9 cellular contexts compared by ENCODE assay signal in the genomic region with DNA sequence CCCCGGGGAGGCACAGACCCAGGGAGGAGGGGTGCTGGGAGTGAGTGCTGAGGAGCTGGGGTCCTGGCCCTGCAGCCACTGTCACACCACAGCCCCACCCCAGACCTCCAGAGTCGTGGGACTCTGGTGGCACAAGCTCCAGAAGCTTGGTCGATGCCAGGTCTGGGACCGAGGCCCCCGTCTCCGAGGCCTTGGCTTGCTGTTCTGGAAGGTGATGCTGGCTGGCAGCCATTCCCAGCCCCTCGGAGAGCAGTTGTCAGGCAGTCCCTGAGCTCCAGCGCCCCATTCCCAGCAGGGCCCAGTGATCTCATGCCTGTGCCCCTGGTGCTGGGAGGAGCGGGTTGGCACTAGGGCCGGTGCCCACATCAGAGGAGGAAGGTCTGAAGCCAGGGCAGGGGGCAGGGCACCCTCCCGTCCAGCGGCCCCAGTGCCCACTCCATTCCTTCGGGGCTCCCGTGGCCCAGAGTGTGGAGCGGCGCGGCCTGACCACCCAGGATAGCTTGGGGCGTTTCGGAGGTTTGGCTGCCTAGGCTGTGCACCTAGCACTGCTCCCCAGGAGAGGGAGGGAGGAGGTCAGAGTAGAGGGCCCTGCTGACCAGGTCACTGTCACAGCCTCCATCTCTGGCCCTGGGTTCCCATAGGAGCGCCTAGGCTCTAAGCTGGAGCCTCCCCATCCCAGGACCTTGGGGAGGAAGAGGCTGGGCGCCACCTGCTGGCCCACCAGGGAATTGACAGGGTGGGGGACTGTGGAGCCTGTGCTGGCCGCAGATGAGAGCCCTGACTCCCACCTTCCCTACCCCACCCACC. TPM values are rescaled to one million over a fixed set of nuclear protein-coding genes. Genes with fewer than 3 reads are reported as not detected.
A peak's percentile ranks its signal among the peaks of the same experiment; 100 is the strongest.
DNase-seq lines count a peak whose midpoint lies in the region; ATAC-seq, FAIRE-seq and TF ChIP-seq lines count a peak whose summit lies in the region.
"Had no signal": no experiment of that assay in that cellular context is flagged by ENCODE, and none has a peak within 500 bp of the region (broad histone marks: within the 10 kb centered on the region; RNA-seq: fewer than 3 reads in every experiment).

No MANE protein-coding gene starts in this region.

- no peaks in the 10 kb centered on the region for H3K9me3 Mint-ChIP-seq in CD14-positive monocyte
- H3K9me3 Mint-ChIP-seq: activated naive CD4-positive, alpha-beta T cell treated with anti-CD3 and anti-CD28 coated beads, Interleukin-2, amount 50 U/mL, for 24 hours had no signal

- H3K36me3 ChIP-seq in Karpas-422 (ENCODE audit: insufficient read depth, low read length), result no peaks in the 10 kb centered on the region

- no peaks in the 10 kb centered on the region for H3K9me2 ChIP-seq in Karpas-422 (replicated peaks; ENCODE audit: insufficient read depth, low read length)

- H3K36me3 Mint-ChIP-seq in CD14-positive monocyte, result no peaks in the 10 kb centered on the region
- H3K36me3 Mint-ChIP-seq: activated naive CD4-positive, alpha-beta T cell treated with anti-CD3 and anti-CD28 coated beads, Interleukin-2, amount 50 U/mL, for 24 hours had no signal

- H3K9me3 ChIP-seq in Karpas-422 (ENCODE audit: low read length), result no peaks in the 10 kb centered on the region

- peak; percentile 76 for FAIRE-seq in islet of Langerhans (lab: Jason Lieb, UNC)

- no peak overlapping the region for H3K27ac Mint-ChIP-seq in CD14-positive monocyte
- H3K27ac Mint-ChIP-seq: activated naive CD4-positive, alpha-beta T cell treated with anti-CD3 and anti-CD28 coated beads, Interleukin-2, amount 50 U/mL, for 24 hours had no signal

- peaks cover 0 to 14% (median 13%) of the 10 kb centered on the region in 3 donors for H3K27me3 Mint-ChIP-seq in CD14-positive monocyte (ENCODE audit: low read depth in 3 of 3)
- H3K27me3 Mint-ChIP-seq: activated naive CD4-positive, alpha-beta T cell treated with anti-CD3 and anti-CD28 coated beads, Interleukin-2, amount 50 U/mL, for 24 hours had no signal

- no peak overlapping the region for H3K9ac ChIP-seq in Karpas-422 (ENCODE audit: low read length)

- H3K27me3 ChIP-seq in Karpas-422 (ENCODE audit: low read length), result no peaks in the 10 kb centered on the region

- ATAC-seq in HG02938 (IDR thresholded peaks at IDR 0.05; ENCODE audit: unreplicated experiment) (no peak), HG02642 (IDR thresholded peaks at IDR 0.05; ENCODE audit: poor library complexity, unreplicated experiment) (no peak), HG02840 (IDR thresholded peaks at IDR 0.05; ENCODE audit: low FRiP score, unreplicated experiment) (no peak)

- TF ChIP-seq CTCF in CD14-positive monocyte (IDR thresholded peaks at IDR 0.05), result peak; percentile 80

- H2AFZ ChIP-seq in Karpas-422 (ENCODE audit: low read length), result no peak overlapping the region

- no peak overlapping the region for H3K27ac ChIP-seq in Karpas-422 (ENCODE audit: low read length)

- H4K20me1 ChIP-seq in Karpas-422 (ENCODE audit: insufficient read depth, low read depth, low read length), result no peaks in the 10 kb centered on the region

- no peaks in the 10 kb centered on the region for H3K79me2 ChIP-seq in Karpas-422 (ENCODE audit: low read length)

- H3K4me3 Mint-ChIP-seq in CD14-positive monocyte, result no peak overlapping the region
- H3K4me3 Mint-ChIP-seq: activated naive CD4-positive, alpha-beta T cell treated with anti-CD3 and anti-CD28 coated beads, Interleukin-2, amount 50 U/mL, for 24 hours had no signal

- peaks cover 3% of the 10 kb centered on the region for H3K4me1 Mint-ChIP-seq in CD14-positive monocyte

- H3K4me1 ChIP-seq in Karpas-422 (ENCODE audit: low read length), result peaks cover 4% of the 10 kb centered on the region

- no peak overlapping the region for H3K4me2 ChIP-seq in Karpas-422 (ENCODE audit: low read depth, low read length, poor library complexity, severe bottlenecking)

- intact Hi-C loops in CD14-positive monocyte (cut with micrococcal nuclease), result loop anchor here in 1 of 2 donors (5.0 kb wide), 1 partner anchor 527 kb away; no protein-coding TSS in a partner anchor

- no peak overlapping the region for H3K4me3 ChIP-seq in Karpas-422 (ENCODE audit: low read length)

- no peak for DNase-seq in CD14-positive monocyte (ENCODE audit: low spot score)
- DNase-seq in Karpas-422, result peak; percentile 48
- DNase-seq in activated effector memory CD4-positive, alpha-beta T cell treated with anti-CD3 and anti-CD28 coated beads, Interleukin-2, amount 50 U/mL, for 16 hours, result peak; percentile 82
- DNase-seq in stimulated activated CD8-positive, alpha-beta memory T cell treated with anti-CD3 and anti-CD28 coated beads, Interleukin-4, amount 100 ng/mL, for 48 hours, result peak; percentile 72

RNA-seq across cellular contexts. Expression of a gene that starts 16.8 kb away (rescaled TPM):
- polyA plus RNA-seq in CD14-positive monocyte, result not detected
- total RNA-seq in Karpas-422 (2014; rRNA removed; shearing (Covaris generic); ENCODE audit: low replicate concordance), result not detected in 2 replicates

RNA-seq across cellular contexts. Expression of a gene that starts 32.5 kb away (rescaled TPM):
- polyA plus RNA-seq in CD14-positive monocyte, result not detected
- not detected in 2 replicates for total RNA-seq in Karpas-422 (2014; rRNA removed; shearing (Covaris generic); ENCODE audit: low replicate concordance)

RNA-seq across cellular contexts. Expression of a gene that starts 48.5 kb away (rescaled TPM):
- not detected for polyA plus RNA-seq in CD14-positive monocyte
- total RNA-seq in Karpas-422 (2014; rRNA removed; shearing (Covaris generic); ENCODE audit: low replicate concordance), result not detected in 2 replicates
